1 cellular context compared by ENCODE assay signal in the genomic region with DNA sequence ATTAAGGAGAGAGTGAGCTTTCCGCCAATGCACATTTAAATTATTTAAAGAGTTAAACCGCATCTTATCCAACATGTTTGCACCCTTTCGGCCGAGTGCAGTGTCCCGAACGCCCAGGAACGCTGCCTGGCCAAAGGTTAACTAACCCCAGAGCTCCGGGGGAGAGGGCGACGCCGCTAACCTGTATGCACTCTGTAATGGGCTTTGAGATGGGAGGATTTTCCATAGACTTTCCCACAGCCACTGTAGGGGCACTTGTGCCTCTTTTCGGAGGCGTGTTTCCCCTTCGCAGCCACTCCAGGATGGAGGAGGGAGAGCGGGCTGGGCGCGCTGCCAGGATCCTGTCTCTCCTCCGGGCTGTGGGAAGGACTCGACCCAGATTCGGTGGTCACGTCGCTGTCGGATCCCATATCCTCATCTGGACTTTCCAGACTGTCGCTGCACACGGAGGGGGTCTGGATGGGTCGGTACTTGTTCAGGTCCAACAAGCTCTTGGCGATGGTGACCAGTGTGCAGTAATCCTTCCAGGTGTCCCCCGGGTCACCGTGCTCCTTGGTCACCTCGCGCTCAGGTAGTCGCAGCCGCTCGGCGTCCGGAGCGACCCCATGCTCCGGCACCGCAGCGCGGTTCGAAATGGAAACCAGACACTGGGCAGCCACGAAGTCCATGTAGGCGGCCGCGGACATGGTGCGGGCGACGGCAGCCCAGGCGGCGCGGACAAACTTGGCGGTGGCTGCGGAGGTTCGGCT.
TF ChIP-seq lines count a peak whose summit lies in the region.

No MANE protein-coding gene starts in this region.

TF ChIP-seq in HepG2, 621 proteins besides CTCF, POLR2A, EP300 and RAD21 (continued from another document):
- TF ChIP-seq, protein P1, sequence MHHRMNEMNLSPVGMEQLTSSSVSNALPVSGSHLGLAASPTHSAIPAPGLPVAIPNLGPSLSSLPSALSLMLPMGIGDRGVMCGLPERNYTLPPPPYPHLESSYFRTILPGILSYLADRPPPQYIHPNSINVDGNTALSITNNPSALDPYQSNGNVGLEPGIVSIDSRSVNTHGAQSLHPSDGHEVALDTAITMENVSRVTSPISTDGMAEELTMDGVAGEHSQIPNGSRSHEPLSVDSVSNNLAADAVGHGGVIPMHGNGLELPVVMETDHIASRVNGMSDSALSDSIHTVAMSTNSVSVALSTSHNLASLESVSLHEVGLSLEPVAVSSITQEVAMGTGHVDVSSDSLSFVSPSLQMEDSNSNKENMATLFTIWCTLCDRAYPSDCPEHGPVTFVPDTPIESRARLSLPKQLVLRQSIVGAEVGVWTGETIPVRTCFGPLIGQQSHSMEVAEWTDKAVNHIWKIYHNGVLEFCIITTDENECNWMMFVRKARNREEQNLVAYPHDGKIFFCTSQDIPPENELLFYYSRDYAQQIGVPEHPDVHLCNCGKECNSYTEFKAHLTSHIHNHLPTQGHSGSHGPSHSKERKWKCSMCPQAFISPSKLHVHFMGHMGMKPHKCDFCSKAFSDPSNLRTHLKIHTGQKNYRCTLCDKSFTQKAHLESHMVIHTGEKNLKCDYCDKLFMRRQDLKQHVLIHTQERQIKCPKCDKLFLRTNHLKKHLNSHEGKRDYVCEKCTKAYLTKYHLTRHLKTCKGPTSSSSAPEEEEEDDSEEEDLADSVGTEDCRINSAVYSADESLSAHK (CRISPR knock-in tag; IDR thresholded peaks at IDR 0.05; ENCODE audit: borderline replicate concordance), result no peak
- TF ChIP-seq ZNF207 (IDR thresholded peaks at IDR 0.05; ENCODE audit: borderline replicate concordance) (no peak), SRF (IDR thresholded peaks at IDR 0.05; ENCODE audit: low read depth, low read length) (no peak), HNRNPUL1 (IDR thresholded peaks at IDR 0.05; ENCODE audit: low read depth, low read length) (no peak), ARNTL (CRISPR knock-in tag; IDR thresholded peaks at IDR 0.05) (no peak), AKAP8 (CRISPR knock-in tag; IDR thresholded peaks at IDR 0.05) (no peak), ZBTB21 (CRISPR knock-in tag; IDR thresholded peaks at IDR 0.05) (no peak), RELA (CRISPR knock-in tag; IDR thresholded peaks at IDR 0.05) (no peak), FOXO1 (CRISPR knock-in tag; IDR thresholded peaks at IDR 0.05) (no peak), MAFF (IDR thresholded peaks at IDR 0.05; ENCODE audit: low read depth, low read length) (no peak), CC2D1A (CRISPR knock-in tag; IDR thresholded peaks at IDR 0.05) (no peak), ZNF264 (CRISPR knock-in tag; IDR thresholded peaks at IDR 0.05) (no peak), ARID2 (CRISPR knock-in tag; IDR thresholded peaks at IDR 0.05; ENCODE audit: borderline replicate concordance) (no peak), ETV6 (CRISPR knock-in tag; conservative IDR thresholded peaks at IDR 0.05) (no peak), SRY (CRISPR knock-in tag; IDR thresholded peaks at IDR 0.05) (no peak), ZNF616 (CRISPR knock-in tag; IDR thresholded peaks at IDR 0.05; ENCODE audit: low read depth) (0 out of 2 replicates have a peak, but pooled peaks have one; percentile 49), NFKB2 (CRISPR knock-in tag; IDR thresholded peaks at IDR 0.05; ENCODE audit: borderline replicate concordance) (0 out of 2 replicates have a peak, but pooled peaks have one; percentile 30), ZNF563 (CRISPR knock-in tag; IDR thresholded peaks at IDR 0.05) (no peak; the same call in 1 of the 2 replicates), TBP (CRISPR knock-in tag; IDR thresholded peaks at IDR 0.05) (no peak), KDM5A (IDR thresholded peaks at IDR 0.05; ENCODE audit: borderline replicate concordance, low read length) (no peak), ZNF17 (CRISPR knock-in tag; IDR thresholded peaks at IDR 0.05) (no peak), ONECUT2 (CRISPR knock-in tag; IDR thresholded peaks at IDR 0.05) (no peak), HIVEP1 (CRISPR knock-in tag; IDR thresholded peaks at IDR 0.05) (peak; percentile 29; the same call in 1 of the 2 replicates), ELF4 (CRISPR knock-in tag; IDR thresholded peaks at IDR 0.05; ENCODE audit: borderline replicate concordance) (no peak), HOXD1 (CRISPR knock-in tag; IDR thresholded peaks at IDR 0.05) (no peak), CREM (IDR thresholded peaks at IDR 0.05) (no peak), CREM (CRISPR knock-in tag; IDR thresholded peaks at IDR 0.05) (no peak), ZNF841 (CRISPR knock-in tag; IDR thresholded peaks at IDR 0.05; ENCODE audit: borderline replicate concordance) (no peak), NFATC3 (CRISPR knock-in tag; IDR thresholded peaks at IDR 0.05) (no peak), ZNF451 (CRISPR knock-in tag; IDR thresholded peaks at IDR 0.05) (no peak), MATR3 (CRISPR knock-in tag; IDR thresholded peaks at IDR 0.05) (no peak), KLF9 (CRISPR knock-in tag; IDR thresholded peaks at IDR 0.05; ENCODE audit: low read depth) (no peak), AGO1 (IDR thresholded peaks at IDR 0.05; ENCODE audit: low read depth, low read length, poor library complexity, severe bottlenecking) (no peak), ZNF678 (CRISPR knock-in tag; IDR thresholded peaks at IDR 0.05) (no peak), WIZ (CRISPR knock-in tag; IDR thresholded peaks at IDR 0.05) (no peak), NR1H2 (CRISPR knock-in tag; IDR thresholded peaks at IDR 0.05; ENCODE audit: borderline replicate concordance, low read depth) (no peak), ZSCAN25 (CRISPR knock-in tag; IDR thresholded peaks at IDR 0.05) (no peak)
- TF ChIP-seq, protein P2, sequence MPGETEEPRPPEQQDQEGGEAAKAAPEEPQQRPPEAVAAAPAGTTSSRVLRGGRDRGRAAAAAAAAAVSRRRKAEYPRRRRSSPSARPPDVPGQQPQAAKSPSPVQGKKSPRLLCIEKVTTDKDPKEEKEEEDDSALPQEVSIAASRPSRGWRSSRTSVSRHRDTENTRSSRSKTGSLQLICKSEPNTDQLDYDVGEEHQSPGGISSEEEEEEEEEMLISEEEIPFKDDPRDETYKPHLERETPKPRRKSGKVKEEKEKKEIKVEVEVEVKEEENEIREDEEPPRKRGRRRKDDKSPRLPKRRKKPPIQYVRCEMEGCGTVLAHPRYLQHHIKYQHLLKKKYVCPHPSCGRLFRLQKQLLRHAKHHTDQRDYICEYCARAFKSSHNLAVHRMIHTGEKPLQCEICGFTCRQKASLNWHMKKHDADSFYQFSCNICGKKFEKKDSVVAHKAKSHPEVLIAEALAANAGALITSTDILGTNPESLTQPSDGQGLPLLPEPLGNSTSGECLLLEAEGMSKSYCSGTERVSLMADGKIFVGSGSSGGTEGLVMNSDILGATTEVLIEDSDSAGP (CRISPR knock-in tag; IDR thresholded peaks at IDR 0.05; ENCODE audit: borderline replicate concordance), result no peak
- TF ChIP-seq, protein P3, sequence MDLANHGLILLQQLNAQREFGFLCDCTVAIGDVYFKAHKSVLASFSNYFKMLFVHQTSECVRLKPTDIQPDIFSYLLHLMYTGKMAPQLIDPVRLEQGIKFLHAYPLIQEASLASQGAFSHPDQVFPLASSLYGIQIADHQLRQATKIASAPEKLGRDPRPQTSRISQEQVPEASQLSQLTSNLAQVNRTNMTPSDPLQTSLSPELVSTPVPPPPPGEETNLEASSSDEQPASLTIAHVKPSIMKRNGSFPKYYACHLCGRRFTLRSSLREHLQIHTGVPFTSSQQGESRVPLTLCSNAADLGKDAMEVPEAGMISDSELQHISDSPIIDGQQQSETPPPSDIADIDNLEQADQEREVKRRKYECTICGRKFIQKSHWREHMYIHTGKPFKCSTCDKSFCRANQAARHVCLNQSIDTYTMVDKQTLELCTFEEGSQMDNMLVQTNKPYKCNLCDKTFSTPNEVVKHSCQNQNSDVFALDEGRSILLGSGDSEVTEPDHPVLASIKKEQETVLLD (CRISPR knock-in tag; IDR thresholded peaks at IDR 0.05; ENCODE audit: low read depth), result no peak
- TF ChIP-seq, protein P4, sequence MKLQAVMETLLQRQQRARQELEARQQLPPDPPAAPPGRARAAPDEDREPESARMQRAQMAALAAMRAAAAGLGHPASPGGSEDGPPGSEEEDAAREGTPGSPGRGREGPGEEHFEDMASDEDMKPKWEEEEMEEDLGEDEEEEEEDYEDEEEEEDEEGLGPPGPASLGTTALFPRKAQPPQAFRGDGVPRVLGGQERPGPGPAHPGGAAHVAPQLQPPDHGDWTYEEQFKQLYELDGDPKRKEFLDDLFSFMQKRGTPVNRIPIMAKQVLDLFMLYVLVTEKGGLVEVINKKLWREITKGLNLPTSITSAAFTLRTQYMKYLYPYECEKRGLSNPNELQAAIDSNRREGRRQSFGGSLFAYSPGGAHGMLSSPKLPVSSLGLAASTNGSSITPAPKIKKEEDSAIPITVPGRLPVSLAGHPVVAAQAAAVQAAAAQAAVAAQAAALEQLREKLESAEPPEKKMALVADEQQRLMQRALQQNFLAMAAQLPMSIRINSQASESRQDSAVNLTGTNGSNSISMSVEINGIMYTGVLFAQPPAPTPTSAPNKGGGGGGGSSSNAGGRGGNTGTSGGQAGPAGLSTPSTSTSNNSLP (IDR thresholded peaks at IDR 0.05; ENCODE audit: low read depth, low read length), result no peak
- TF ChIP-seq, protein P5, sequence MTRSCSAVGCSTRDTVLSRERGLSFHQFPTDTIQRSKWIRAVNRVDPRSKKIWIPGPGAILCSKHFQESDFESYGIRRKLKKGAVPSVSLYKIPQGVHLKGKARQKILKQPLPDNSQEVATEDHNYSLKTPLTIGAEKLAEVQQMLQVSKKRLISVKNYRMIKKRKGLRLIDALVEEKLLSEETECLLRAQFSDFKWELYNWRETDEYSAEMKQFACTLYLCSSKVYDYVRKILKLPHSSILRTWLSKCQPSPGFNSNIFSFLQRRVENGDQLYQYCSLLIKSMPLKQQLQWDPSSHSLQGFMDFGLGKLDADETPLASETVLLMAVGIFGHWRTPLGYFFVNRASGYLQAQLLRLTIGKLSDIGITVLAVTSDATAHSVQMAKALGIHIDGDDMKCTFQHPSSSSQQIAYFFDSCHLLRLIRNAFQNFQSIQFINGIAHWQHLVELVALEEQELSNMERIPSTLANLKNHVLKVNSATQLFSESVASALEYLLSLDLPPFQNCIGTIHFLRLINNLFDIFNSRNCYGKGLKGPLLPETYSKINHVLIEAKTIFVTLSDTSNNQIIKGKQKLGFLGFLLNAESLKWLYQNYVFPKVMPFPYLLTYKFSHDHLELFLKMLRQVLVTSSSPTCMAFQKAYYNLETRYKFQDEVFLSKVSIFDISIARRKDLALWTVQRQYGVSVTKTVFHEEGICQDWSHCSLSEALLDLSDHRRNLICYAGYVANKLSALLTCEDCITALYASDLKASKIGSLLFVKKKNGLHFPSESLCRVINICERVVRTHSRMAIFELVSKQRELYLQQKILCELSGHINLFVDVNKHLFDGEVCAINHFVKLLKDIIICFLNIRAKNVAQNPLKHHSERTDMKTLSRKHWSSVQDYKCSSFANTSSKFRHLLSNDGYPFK (CRISPR knock-in tag; IDR thresholded peaks at IDR 0.05; ENCODE audit: borderline replicate concordance), result no peak
- TF ChIP-seq, protein P6, sequence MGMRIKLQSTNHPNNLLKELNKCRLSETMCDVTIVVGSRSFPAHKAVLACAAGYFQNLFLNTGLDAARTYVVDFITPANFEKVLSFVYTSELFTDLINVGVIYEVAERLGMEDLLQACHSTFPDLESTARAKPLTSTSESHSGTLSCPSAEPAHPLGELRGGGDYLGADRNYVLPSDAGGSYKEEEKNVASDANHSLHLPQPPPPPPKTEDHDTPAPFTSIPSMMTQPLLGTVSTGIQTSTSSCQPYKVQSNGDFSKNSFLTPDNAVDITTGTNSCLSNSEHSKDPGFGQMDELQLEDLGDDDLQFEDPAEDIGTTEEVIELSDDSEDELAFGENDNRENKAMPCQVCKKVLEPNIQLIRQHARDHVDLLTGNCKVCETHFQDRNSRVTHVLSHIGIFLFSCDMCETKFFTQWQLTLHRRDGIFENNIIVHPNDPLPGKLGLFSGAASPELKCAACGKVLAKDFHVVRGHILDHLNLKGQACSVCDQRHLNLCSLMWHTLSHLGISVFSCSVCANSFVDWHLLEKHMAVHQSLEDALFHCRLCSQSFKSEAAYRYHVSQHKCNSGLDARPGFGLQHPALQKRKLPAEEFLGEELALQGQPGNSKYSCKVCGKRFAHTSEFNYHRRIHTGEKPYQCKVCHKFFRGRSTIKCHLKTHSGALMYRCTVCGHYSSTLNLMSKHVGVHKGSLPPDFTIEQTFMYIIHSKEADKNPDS (CRISPR knock-in tag; IDR thresholded peaks at IDR 0.05), result no peak
- TF ChIP-seq, protein P7, sequence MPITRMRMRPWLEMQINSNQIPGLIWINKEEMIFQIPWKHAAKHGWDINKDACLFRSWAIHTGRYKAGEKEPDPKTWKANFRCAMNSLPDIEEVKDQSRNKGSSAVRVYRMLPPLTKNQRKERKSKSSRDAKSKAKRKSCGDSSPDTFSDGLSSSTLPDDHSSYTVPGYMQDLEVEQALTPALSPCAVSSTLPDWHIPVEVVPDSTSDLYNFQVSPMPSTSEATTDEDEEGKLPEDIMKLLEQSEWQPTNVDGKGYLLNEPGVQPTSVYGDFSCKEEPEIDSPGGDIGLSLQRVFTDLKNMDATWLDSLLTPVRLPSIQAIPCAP (CRISPR knock-in tag; IDR thresholded peaks at IDR 0.05; ENCODE audit: low read depth), result no peak
- TF ChIP-seq, protein P8, sequence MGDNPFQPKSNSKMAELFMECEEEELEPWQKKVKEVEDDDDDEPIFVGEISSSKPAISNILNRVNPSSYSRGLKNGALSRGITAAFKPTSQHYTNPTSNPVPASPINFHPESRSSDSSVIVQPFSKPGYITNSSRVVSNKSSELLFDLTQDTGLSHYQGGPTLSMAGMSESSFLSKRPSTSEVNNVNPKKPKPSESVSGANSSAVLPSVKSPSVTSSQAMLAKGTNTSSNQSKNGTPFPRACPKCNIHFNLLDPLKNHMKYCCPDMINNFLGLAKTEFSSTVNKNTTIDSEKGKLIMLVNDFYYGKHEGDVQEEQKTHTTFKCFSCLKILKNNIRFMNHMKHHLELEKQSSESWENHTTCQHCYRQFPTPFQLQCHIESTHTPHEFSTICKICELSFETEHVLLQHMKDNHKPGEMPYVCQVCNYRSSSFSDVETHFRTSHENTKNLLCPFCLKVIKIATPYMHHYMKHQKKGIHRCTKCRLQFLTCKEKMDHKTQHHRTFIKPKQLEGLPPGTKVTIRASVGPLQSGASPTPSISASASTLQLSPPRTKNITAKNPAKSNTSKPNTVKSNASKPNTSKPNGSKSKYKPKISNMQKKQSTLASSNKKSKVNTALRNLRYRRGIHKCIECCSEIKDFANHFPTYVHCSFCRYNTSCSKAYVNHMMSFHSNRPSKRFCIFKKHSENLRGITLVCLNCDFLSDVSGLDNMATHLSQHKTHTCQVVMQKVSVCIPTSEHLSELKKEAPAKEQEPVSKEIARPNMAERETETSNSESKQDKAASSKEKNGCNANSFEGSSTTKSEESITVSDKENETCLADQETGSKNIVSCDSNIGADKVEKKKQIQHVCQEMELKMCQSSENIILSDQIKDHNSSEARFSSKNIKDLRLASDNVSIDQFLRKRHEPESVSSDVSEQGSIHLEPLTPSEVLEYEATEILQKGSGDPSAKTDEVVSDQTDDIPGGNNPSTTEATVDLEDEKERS (CRISPR knock-in tag; IDR thresholded peaks at IDR 0.05), result no peak
